ENCODE assay signal across 8 cellular contexts in genomic region chr10:50552771-50553535, GRCh38.
A peak's percentile ranks its signal among the peaks of the same experiment; 100 is the strongest.
DNase-seq lines count a peak whose midpoint lies in the region; ATAC-seq and TF ChIP-seq lines count a peak whose summit lies in the region.

No MANE protein-coding gene starts in this region.

- no peak overlapping the region for H3K4me3 ChIP-seq in DOHH2 (ENCODE audit: low read length)
- no peak overlapping the region for H3K4me3 ChIP-seq in epithelial cell of proximal tubule (ENCODE audit: low read depth, low read length)

- no peak overlapping the region for H3K4me2 ChIP-seq in DOHH2 (ENCODE audit: low read length)

- peaks cover 3 to 11% of the 10 kb centered on the region in 2 donors for H3K9me3 Mint-ChIP-seq in stimulated activated naive CD8-positive, alpha-beta T cell treated with anti-CD3 and anti-CD28 coated beads, Interleukin-15, amount 100 ng/mL, for 72 hours

- H3K9me3 ChIP-seq in DOHH2 (ENCODE audit: control insufficient read depth, insufficient read depth, low read length) = peaks cover 3% of the 10 kb centered on the region; the same call in 1 of the 2 replicates

- no peak for DNase-seq in GM20000 (ENCODE audit: low spot score)
- peak; percentile 90 for DNase-seq in OCI-M1 (lab: John Stamatoyannopoulos, UW)
- DNase-seq in epithelial cell of proximal tubule (ENCODE audit: low read depth) = no peak
- DNase-seq in stimulated activated naive CD8-positive, alpha-beta T cell treated with anti-CD3 and anti-CD28 coated beads, Interleukin-15, amount 100 ng/mL, for 72 hours = peak; percentile 29 to 45
- no peak for DNase-seq in occipital lobe (lab: John Stamatoyannopoulos, UW)
- DNase-seq in NCI-H2171 treated with DMSO at 0.1 percent for 48 hours (lab: John Stamatoyannopoulos, UW) = no peak
- no peak for DNase-seq in NCI-H524 treated with DMSO at 0.1 percent for 48 hours (lab: John Stamatoyannopoulos, UW)

- H4K20me1 ChIP-seq in DOHH2 (ENCODE audit: control insufficient read depth, insufficient read depth, low read depth, low read length) = no peaks in the 10 kb centered on the region; the same call in 1 of the 2 replicates

- H3K27me3 ChIP-seq in DOHH2 (ENCODE audit: control insufficient read depth, low read length) = no peaks in the 10 kb centered on the region

- peaks cover 21% of the 10 kb centered on the region for H3K4me1 ChIP-seq in DOHH2 (ENCODE audit: control insufficient read depth, low read length)

- no peak overlapping the region for H3K27ac ChIP-seq in DOHH2 (ENCODE audit: low read depth, low read length)

- no peak overlapping the region for H3K27ac Mint-ChIP-seq in stimulated activated naive CD8-positive, alpha-beta T cell treated with anti-CD3 and anti-CD28 coated beads, Interleukin-15, amount 100 ng/mL, for 72 hours

- H3K4me1 Mint-ChIP-seq in stimulated activated naive CD8-positive, alpha-beta T cell treated with anti-CD3 and anti-CD28 coated beads, Interleukin-15, amount 100 ng/mL, for 72 hours = peaks cover 37% of the 10 kb centered on the region

- ATAC-seq in stimulated activated naive CD8-positive, alpha-beta T cell treated with anti-CD3 and anti-CD28 coated beads, Interleukin-15, amount 100 ng/mL, for 72 hours = peak; percentile 93

- TF ChIP-seq CTCF in DOHH2 (IDR thresholded peaks at IDR 0.05; ENCODE audit: low read depth, low read length, poor library complexity, severe bottlenecking) (peak; percentile 17), GM20000 (IDR thresholded peaks at IDR 0.05; ENCODE audit: extremely low read depth, missing control alignments) (peak; percentile 22), epithelial cell of proximal tubule (conservative IDR thresholded peaks at IDR 0.05; ENCODE audit: low read depth, low read length) (peak; percentile 66)

- no peaks in the 10 kb centered on the region; the same call in none of the 2 replicates for H3K79me2 ChIP-seq in DOHH2 (ENCODE audit: control insufficient read depth, low read length)

- no peaks in the 10 kb centered on the region for H3K36me3 ChIP-seq in DOHH2 (ENCODE audit: control insufficient read depth, low read length)

- H3F3A ChIP-seq in DOHH2 (ENCODE audit: control insufficient read depth, insufficient read depth) = no peaks in the 10 kb centered on the region

- no peaks in the 10 kb centered on the region for H3K9me2 ChIP-seq in DOHH2 (replicated peaks; ENCODE audit: control insufficient read depth, low read length)

- no peak overlapping the region for H3K4me3 Mint-ChIP-seq in stimulated activated naive CD8-positive, alpha-beta T cell treated with anti-CD3 and anti-CD28 coated beads, Interleukin-15, amount 100 ng/mL, for 72 hours

- H3K27me3 Mint-ChIP-seq in stimulated activated naive CD8-positive, alpha-beta T cell treated with anti-CD3 and anti-CD28 coated beads, Interleukin-15, amount 100 ng/mL, for 72 hours = no peaks in the 10 kb centered on the region

Comparison
In these comparisons a context has a peak if more than half of its experiments do, and no peak if none do; other contexts are left out.
1. DNase-seq: peak in OCI-M1 (single experiment) and stimulated activated naive CD8-positive, alpha-beta T cell treated with anti-CD3 and anti-CD28 coated beads, Interleukin-15, amount 100 ng/mL, for 72 hours (2 of 2); none in GM20000 (single experiment), epithelial cell of proximal tubule (single experiment), occipital lobe (single experiment), NCI-H2171 treated with DMSO at 0.1 percent for 48 hours (single experiment) and NCI-H524 treated with DMSO at 0.1 percent for 48 hours (single experiment).
2. Peak in every context shown above with its lines, with median percentiles within 50 percentile points of each other: CTCF ChIP-seq.